In the genomic region with DNA sequence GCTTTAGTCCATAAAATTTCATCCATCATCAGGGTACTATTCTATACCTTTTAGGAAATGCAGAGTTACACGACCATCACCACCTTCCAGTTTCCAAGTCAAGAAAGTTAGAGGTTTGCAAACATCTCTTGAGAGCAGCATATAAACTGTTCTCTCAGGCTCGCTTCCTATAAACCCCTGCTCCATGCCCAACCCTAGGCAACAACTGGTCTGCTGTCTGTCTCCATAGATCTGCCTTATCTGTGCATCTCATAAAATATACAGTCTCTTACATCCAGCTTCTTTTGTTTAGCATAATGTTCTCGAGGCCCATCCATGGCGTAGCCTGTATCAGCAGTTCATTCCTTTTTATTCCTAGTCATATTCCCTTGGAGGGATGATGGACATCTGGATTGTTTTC, we compare ENCODE assay signal across 24 cellular contexts. TPM values are rescaled to one million over a fixed set of nuclear protein-coding genes. Genes with fewer than 3 reads are reported as not detected.
"Had no signal": no experiment of that assay in that cellular context is flagged by ENCODE, and none has a peak within 500 bp of the region (broad histone marks: within the 10 kb centered on the region; RNA-seq: fewer than 3 reads in every experiment).

No MANE protein-coding gene starts in this region.

- H3K36me3 ChIP-seq: SJSA1 had no signal

- H3K4me3 ChIP-seq: SJSA1, SK-N-MC had no signal

- H3K9me3 ChIP-seq: SJSA1 had no signal

- DNase-seq: IMR-90, Kasumi-1, KG1, MV-4-11, NCI-H1092, NCI-H1105 treated with DMSO at 0.1 percent for 48 hours, NCI-H1417 treated with DMSO at 0.1 percent for 48 hours, NCI-H146, NCI-H1694 treated with DMSO at 0.1 percent for 48 hours, NCI-H1930, NCI-H2081, NCI-H2107, NCI-H2227 treated with DMSO at 0.1 percent for 48 hours, NCI-H524, NCI-H774, Right ventricle myocardium superior, RPMI8226, SIG-M5 had no signal

- H3K4me1 ChIP-seq: SJSA1 had no signal

- H3K27ac ChIP-seq: HL-60, SJSA1, SK-N-MC had no signal

- FAIRE-seq: RCC 7860 had no signal

RNA-seq across cellular contexts. Expression of a gene that starts 6.2 kb away (rescaled TPM):
- total RNA-seq: IMR-90, MCF 10A, NCI-H460, SJSA1 had no signal
- polyA plus RNA-seq: IMR-90 had no signal
